ENCODE assay signal across 29 cellular contexts in genomic region chr5:75736273-75736672, GRCh38. TPM values are rescaled to one million over a fixed set of nuclear protein-coding genes. Genes with fewer than 3 reads are reported as not detected.
DNase-seq lines count a peak whose midpoint lies in the region; ATAC-seq, FAIRE-seq and TF ChIP-seq lines count a peak whose summit lies in the region.
"Had no signal": no experiment of that assay in that cellular context is flagged by ENCODE, and none has a peak within 500 bp of the region (broad histone marks: within the 10 kb centered on the region; RNA-seq: fewer than 3 reads in every experiment).

No MANE protein-coding gene starts in this region.

- no peaks in the 10 kb centered on the region for H3K9me1 ChIP-seq in K562 (ENCODE audit: control insufficient read depth, insufficient read depth, low read length)

- H2AFZ ChIP-seq in GM23338 = peak overlapping the region; percentile 67
- 0 out of 2 replicates have a peak overlapping the region, but pooled peaks have one; percentile 2 for H2AFZ ChIP-seq in K562 (ENCODE audit: low read depth, low read length)
- peak overlapping the region; percentile 60 for H2AFZ ChIP-seq in neural progenitor cell (replicated peaks)

- no peak overlapping the region for H3K4me3 Mint-ChIP-seq in activated CD4-positive, alpha-beta T cell treated with anti-CD3 and anti-CD28 coated beads, Interleukin-2, amount 10 ng/mL, durations not matched to agents 24 days and 14 days
- H3K4me3 Mint-ChIP-seq in activated CD4-positive, alpha-beta T cell treated with anti-CD3 and anti-CD28 coated beads for 36 hours = no peak overlapping the region
- no peak overlapping the region for H3K4me3 Mint-ChIP-seq in GM23338
- H3K4me3 Mint-ChIP-seq in neural progenitor cell = no peak overlapping the region
- H3K4me3 Mint-ChIP-seq: B cell; CD8-positive, alpha-beta memory T cell; H9; T-cell; T-helper 2 cell treated with Interferon-gamma antibody and Interleukin-4, amounts not matched to agents 5 μg/mL and 100 μg/mL, for 36 hours had no signal

- H3K4me3 ChIP-seq in GM23338 (no peak overlapping the region), K562 (no peak overlapping the region), neural progenitor cell (no peak overlapping the region)

- H3K4me1 ChIP-seq in GM23338 (ENCODE audit: insufficient read depth) (no peaks in the 10 kb centered on the region), K562 (replicated peaks in 1 of 2; ENCODE audit: control insufficient read depth in 2 of 2, insufficient read depth in 2 of 2, low read length in 2 of 2) (peaks cover 0 to 4% of the 10 kb centered on the region in 2 experiments; a peak in 1 of 5 replicates), neural progenitor cell (peaks cover 15% of the 10 kb centered on the region)

- peak; percentile 15 for FAIRE-seq in K562 (lab: Jason Lieb, UNC)
- FAIRE-seq: GM12891, GM19239, HTR-8/SVneo had no signal

- H4K20me1 ChIP-seq in GM23338 (replicated peaks; ENCODE audit: insufficient read depth) (no peaks in the 10 kb centered on the region), K562 (replicated peaks; ENCODE audit: control insufficient read depth, insufficient read depth, low read length) (no peaks in the 10 kb centered on the region), neural progenitor cell (ENCODE audit: low read depth) (no peaks in the 10 kb centered on the region)

- TF ChIP-seq EP300 in K562 (IDR thresholded peaks at IDR 0.05; ENCODE audit: low read length) = no peak

- no peak for ATAC-seq in activated CD4-positive, alpha-beta T cell treated with anti-CD3 and anti-CD28 coated beads for 36 hours
- ATAC-seq in GM23338 (no peak), K562 (no peak), GM19395 (IDR thresholded peaks at IDR 0.05; ENCODE audit: unreplicated experiment) (no peak)
- ATAC-seq: T-cell had no signal

- no peak overlapping the region for H3K9ac ChIP-seq in K562 (ENCODE audit: insufficient read depth in 1 of 2, low read depth in 2 of 2, low read length in 2 of 2)
- no peak overlapping the region for H3K9ac ChIP-seq in neural progenitor cell
- H3K9ac ChIP-seq: KMS-11 had no signal

- H3K36me3 Mint-ChIP-seq in activated CD4-positive, alpha-beta T cell treated with anti-CD3 and anti-CD28 coated beads, Interleukin-2, amount 10 ng/mL, durations not matched to agents 24 days and 14 days (ENCODE audit: low read depth) = no peaks in the 10 kb centered on the region
- H3K36me3 Mint-ChIP-seq in activated CD4-positive, alpha-beta T cell treated with anti-CD3 and anti-CD28 coated beads for 36 hours (ENCODE audit: low read depth) = peaks cover 2% of the 10 kb centered on the region
- H3K36me3 Mint-ChIP-seq in GM23338 (ENCODE audit: low read depth) (no peaks in the 10 kb centered on the region), neural progenitor cell (no peaks in the 10 kb centered on the region)
- H3K36me3 Mint-ChIP-seq: T-cell had no signal

- no peaks in the 10 kb centered on the region for H3K9me3 Mint-ChIP-seq in activated CD4-positive, alpha-beta T cell treated with anti-CD3 and anti-CD28 coated beads, Interleukin-2, amount 10 ng/mL, durations not matched to agents 24 days and 14 days
- H3K9me3 Mint-ChIP-seq in activated CD4-positive, alpha-beta T cell treated with anti-CD3 and anti-CD28 coated beads for 36 hours (ENCODE audit: low read depth) = no peaks in the 10 kb centered on the region
- H3K9me3 Mint-ChIP-seq in GM23338 = no peaks in the 10 kb centered on the region
- peaks cover 2% of the 10 kb centered on the region for H3K9me3 Mint-ChIP-seq in neural progenitor cell
- H3K9me3 Mint-ChIP-seq: H9; T-helper 2 cell treated with Interferon-gamma antibody and Interleukin-4, amounts not matched to agents 5 μg/mL and 100 μg/mL, for 36 hours had no signal

- H3K9me3 ChIP-seq in K562 (replicated peaks; ENCODE audit: control insufficient read depth, insufficient read depth, low read depth, low read length) (no peaks in the 10 kb centered on the region), neural progenitor cell (ENCODE audit: low read depth) (no peaks in the 10 kb centered on the region)

- H3K27ac Mint-ChIP-seq in activated CD4-positive, alpha-beta T cell treated with anti-CD3 and anti-CD28 coated beads, Interleukin-2, amount 10 ng/mL, durations not matched to agents 24 days and 14 days = no peak overlapping the region
- no peak overlapping the region for H3K27ac Mint-ChIP-seq in activated CD4-positive, alpha-beta T cell treated with anti-CD3 and anti-CD28 coated beads for 36 hours
- H3K27ac Mint-ChIP-seq in GM23338 = peak overlapping the region; percentile 77; the same call in 1 of the 2 replicates
- no peak overlapping the region for H3K27ac Mint-ChIP-seq in neural progenitor cell
- H3K27ac Mint-ChIP-seq: B cell; CD8-positive, alpha-beta memory T cell; H9; T-cell; T-helper 2 cell treated with Interferon-gamma antibody and Interleukin-4, amounts not matched to agents 5 μg/mL and 100 μg/mL, for 36 hours had no signal

- no peaks in the 10 kb centered on the region for H3K9me2 ChIP-seq in GM23338 (ENCODE audit: insufficient read depth)

- H3K27me3 ChIP-seq in GM23338 (ENCODE audit: insufficient read depth) (no peaks in the 10 kb centered on the region), K562 (ENCODE audit: control insufficient read depth in 2 of 2, insufficient read depth in 2 of 2, low read length in 2 of 2) (peaks cover 7% of the 10 kb centered on the region in 2 experiments; a peak in 2 of 5 replicates), neural progenitor cell (no peaks in the 10 kb centered on the region)

- DNase-seq in activated CD4-positive, alpha-beta T cell treated with anti-CD3 and anti-CD28 coated beads, Interleukin-2, amount 10 ng/mL, durations not matched to agents 24 days and 14 days = peak; percentile 22
- no peak for DNase-seq in activated CD4-positive, alpha-beta T cell treated with anti-CD3 and anti-CD28 coated beads for 36 hours
- DNase-seq in GM23338 (ENCODE audit: low spot score) = no peak
- no peak for DNase-seq in K562 (ENCODE audit: extremely low read depth in 1 of 4, low spot score in 3 of 4)
- peak; percentile 17 for DNase-seq in neural progenitor cell (ENCODE audit: low spot score)
- no peak for DNase-seq in H4 (ENCODE audit: low spot score)
- DNase-seq: CD8-positive, alpha-beta memory T cell; DMS 273 treated with DMSO at 0.1 percent for 48 hours; DMS79; EL; GF-D8; H9; NCI-H1048; NCI-H1417 treated with DMSO at 0.1 percent for 48 hours; NCI-H187 treated with DMSO at 0.1 percent for 48 hours; NCI-H2107; NCI-H226; NCI-H510A; Right ventricle myocardium superior; RPMI8226; T-cell had no signal

- in situ Hi-C loops in K562 (cut with MboI) = no loop called here

- BruUV-seq in K562 (replicated peaks; lab: Mats Ljungman, UMichigan) = no TSS peak

- H3K27me3 Mint-ChIP-seq in activated CD4-positive, alpha-beta T cell treated with anti-CD3 and anti-CD28 coated beads, Interleukin-2, amount 10 ng/mL, durations not matched to agents 24 days and 14 days = peaks cover 15% of the 10 kb centered on the region
- peaks cover 13% of the 10 kb centered on the region for H3K27me3 Mint-ChIP-seq in activated CD4-positive, alpha-beta T cell treated with anti-CD3 and anti-CD28 coated beads for 36 hours
- H3K27me3 Mint-ChIP-seq in GM23338 (ENCODE audit: insufficient read depth, low read depth, poor library complexity) (peaks cover 3% of the 10 kb centered on the region), neural progenitor cell (ENCODE audit: insufficient read depth, low read depth) (no peaks in the 10 kb centered on the region)

- no peaks in the 10 kb centered on the region for H3K36me3 ChIP-seq in GM23338 (ENCODE audit: insufficient read depth)
- no peaks in the 10 kb centered on the region for H3K36me3 ChIP-seq in K562 (ENCODE audit: control insufficient read depth, insufficient read depth, low read length)
- H3K36me3 ChIP-seq in neural progenitor cell = no peaks in the 10 kb centered on the region

- H3K4me1 Mint-ChIP-seq in activated CD4-positive, alpha-beta T cell treated with anti-CD3 and anti-CD28 coated beads, Interleukin-2, amount 10 ng/mL, durations not matched to agents 24 days and 14 days = no peaks in the 10 kb centered on the region
- no peaks in the 10 kb centered on the region for H3K4me1 Mint-ChIP-seq in activated CD4-positive, alpha-beta T cell treated with anti-CD3 and anti-CD28 coated beads for 36 hours
- H3K4me1 Mint-ChIP-seq in GM23338 (no peaks in the 10 kb centered on the region), neural progenitor cell (peaks cover 12% of the 10 kb centered on the region)
- H3K4me1 Mint-ChIP-seq: B cell; CD8-positive, alpha-beta memory T cell; H9; T-cell had no signal

- no peaks in the 10 kb centered on the region for H3F3A ChIP-seq in GM23338 (replicated peaks; ENCODE audit: low read depth)
- H3F3A ChIP-seq in neural progenitor cell (ENCODE audit: low read depth) = no peaks in the 10 kb centered on the region

- no peak for TF ChIP-seq POLR2A in K562 (conservative IDR thresholded peaks at IDR 0.05)

- H3K27ac ChIP-seq in GM23338 (ENCODE audit: low read depth) = no peak overlapping the region
- H3K27ac ChIP-seq in K562 (ENCODE audit: extremely low read depth, low read depth, low read length) = no peak overlapping the region
- no peak overlapping the region for H3K27ac ChIP-seq in neural progenitor cell
- H3K27ac ChIP-seq: C4-2B, KMS-11 had no signal

- CTCF ChIA-PET in activated CD4-positive, alpha-beta T cell treated with anti-CD3 and anti-CD28 coated beads for 36 hours (lab: Charles Lee) = interaction anchor here (1.2 kb wide), 1 partner anchor 8 kb away, joined by 4 read pairs; no protein-coding TSS in a partner anchor
- CTCF ChIA-PET in K562 (lab: Yijun Ruan, JAX; ENCODE audit: low intra/inter-chr PET ratio) = interaction anchor here (0.6 to 1.9 kb wide), 2 partner anchors 461 to 520 kb away, joined by 3 to 10 read pairs; no protein-coding TSS in a partner anchor

- TF ChIP-seq CTCF in GM23338 (conservative IDR thresholded peaks at IDR 0.05; ENCODE audit: low read depth in 2 of 2) (no peak), K562 (IDR thresholded peaks at IDR 0.05 in 2 of 3, conservative IDR thresholded peaks at IDR 0.05 in 1 of 3; ENCODE audit: insufficient read depth in 2 of 3, low read depth in 1 of 3, low read length in 3 of 3) (no peak), neural progenitor cell (IDR thresholded peaks at IDR 0.05) (no peak)

- intact Hi-C loops in activated CD4-positive, alpha-beta T cell treated with anti-CD3 and anti-CD28 coated beads, Interleukin-2, amount 10 ng/mL, durations not matched to agents 24 days and 14 days (cut with micrococcal nuclease) = no loop called here
- intact Hi-C loops in activated CD4-positive, alpha-beta T cell treated with anti-CD3 and anti-CD28 coated beads for 36 hours (cut with DNase I, micrococcal nuclease) = loop anchor here in 1 of 2 experiments (10.0 kb wide), 1 partner anchor 519 kb away; no protein-coding TSS in a partner anchor
- intact Hi-C loops in K562 (cut with micrococcal nuclease) = loop anchor here (10.0 kb wide), 1 partner anchor 449 kb away; no protein-coding TSS in a partner anchor

- 0% methylated on average over 8 of the region's 8 CpGs for WGBS in K562 (ENCODE audit: insufficient coverage, low coverage, missing lambda C conversion rate)

- H3K79me2 ChIP-seq in GM23338 (replicated peaks; ENCODE audit: insufficient read depth) (no peaks in the 10 kb centered on the region), K562 (ENCODE audit: control insufficient read depth, insufficient read depth, low read length) (no peaks in the 10 kb centered on the region), neural progenitor cell (ENCODE audit: low read depth) (no peaks in the 10 kb centered on the region)

- H3K4me2 ChIP-seq in GM23338 (no peak overlapping the region), K562 (ENCODE audit: insufficient read depth, low read length) (no peak overlapping the region), neural progenitor cell (peak overlapping the region; percentile 44)
- H3K4me2 ChIP-seq: KMS-11 had no signal

- no peak for TF ChIP-seq RAD21 in K562 (CRISPR knock-in tag; conservative IDR thresholded peaks at IDR 0.05 in 1 of 2, IDR thresholded peaks at IDR 0.05 in 1 of 2)

- POLR2A ChIA-PET in activated CD4-positive, alpha-beta T cell treated with anti-CD3 and anti-CD28 coated beads for 36 hours (lab: Charles Lee) = no interaction called here
- POLR2A ChIA-PET in K562 (lab: Yijun Ruan, JAX) = interaction anchor here (0.6 to 1.2 kb wide), 3 partner anchors 11 to 21 kb away, joined by 3 read pairs; no protein-coding TSS in a partner anchor

RNA-seq across cellular contexts. Expression of gene POC5, which starts 19.0 kb away (rescaled TPM):
- 20.8 and 21.3 TPM in 2 replicates for total RNA-seq in activated CD4-positive, alpha-beta T cell treated with anti-CD3 and anti-CD28 coated beads, Interleukin-2, amount 10 ng/mL, durations not matched to agents 24 days and 14 days
- 10 to 100 TPM; 20.2 to 20.3 TPM for total RNA-seq in activated CD4-positive, alpha-beta T cell treated with anti-CD3 and anti-CD28 coated beads for 36 hours
- 25.2 and 25.9 TPM in 2 replicates for total RNA-seq in GM23338 (2014; rRNA removed; shearing (Covaris generic))
- polyA plus RNA-seq in GM23338 (2016; fragmentation: Nextera tagmentation; extraction: Ambion mirVana) (12.9 and 16.2 TPM in 2 replicates), K562 (2011; rRNA removed) (26.5 and 38.2 TPM in 2 replicates), K562 (2014; fragmentation: Illumina TruSeq; extraction: Trizol) (31.4 and 34.4 TPM in 2 replicates), K562 (2014; fragmentation: Nextera tagmentation; extraction: Ambion mirVana) (10 to 100 TPM; 29.1 to 36.1 TPM), K562 (2014; rRNA removed) (19.9 and 27.0 TPM in 2 replicates)
- total RNA-seq in K562 (2011; cell fraction: chromatin; rRNA removed; ENCODE audit: low replicate concordance) = 32.9 and 66.5 TPM in 2 replicates
- 14.8 and 24.2 TPM in 2 replicates for total RNA-seq in K562 (2011; cell fraction: nucleolus; rRNA removed)
- total RNA-seq in K562 (2011; cell fraction: nucleoplasm; rRNA removed) = 32.3 and 34.4 TPM in 2 replicates
- total RNA-seq in K562 (2014; rRNA removed) (14.5 and 19.1 TPM in 2 replicates), K562 (2014; rRNA removed; fragmentation: Illumina TruSeq; extraction: Trizol) (27.0 and 28.8 TPM in 2 replicates), K562 (2015; rRNA removed; fragmentation: Illumina TruSeq; extraction: Trizol) (19.3 and 24.6 TPM in 2 replicates), K562 (2021) (15.4 and 17.4 TPM in 2 replicates), neural progenitor cell (ENCODE audit: low replicate concordance) (31.2 and 58.2 TPM in 2 replicates)
- 10.9 and 21.8 TPM in 2 replicates for polyA plus RNA-seq in K562 (2011; cell fraction: cytosol; rRNA removed)
- polyA plus RNA-seq in K562 (2011; cell fraction: nucleus; rRNA removed) = 19.6 and 19.8 TPM in 2 replicates
- 17.3 and 17.9 TPM in 2 replicates for polyA plus RNA-seq in K562 (2012)
- polyA minus RNA-seq in K562 (2011; rRNA and poly(A)+ RNA removed) = 25.6 and 29.4 TPM in 2 replicates
- polyA minus RNA-seq in K562 (2011; cell fraction: cytosol; rRNA and poly(A)+ RNA removed) = 13.5 and 31.0 TPM in 2 replicates
- polyA minus RNA-seq in K562 (2011; cell fraction: nucleus; rRNA and poly(A)+ RNA removed) = 25.7 TPM in 2 replicates
- 30.1 and 43.9 TPM in 2 replicates for total RNA-seq in H4 (2014; rRNA removed; shearing (Covaris generic))

Comparison
In these comparisons a context has a peak if more than half of its experiments do, and no peak if none do; other contexts are left out.
1. DNase-seq: peak in activated CD4-positive, alpha-beta T cell treated with anti-CD3 and anti-CD28 coated beads, Interleukin-2, amount 10 ng/mL, durations not matched to agents 24 days and 14 days (single experiment) and neural progenitor cell (single experiment); none in activated CD4-positive, alpha-beta T cell treated with anti-CD3 and anti-CD28 coated beads for 36 hours (single experiment), GM23338 (single experiment), K562 (0 of 4) and H4 (single experiment).
2. H2AFZ ChIP-seq: peak in every context shown above with its lines; median percentile 67 in GM23338; 60 in neural progenitor cell; 2 in K562.